ENCODE assay signal across 1 cellular context in the genomic region with DNA sequence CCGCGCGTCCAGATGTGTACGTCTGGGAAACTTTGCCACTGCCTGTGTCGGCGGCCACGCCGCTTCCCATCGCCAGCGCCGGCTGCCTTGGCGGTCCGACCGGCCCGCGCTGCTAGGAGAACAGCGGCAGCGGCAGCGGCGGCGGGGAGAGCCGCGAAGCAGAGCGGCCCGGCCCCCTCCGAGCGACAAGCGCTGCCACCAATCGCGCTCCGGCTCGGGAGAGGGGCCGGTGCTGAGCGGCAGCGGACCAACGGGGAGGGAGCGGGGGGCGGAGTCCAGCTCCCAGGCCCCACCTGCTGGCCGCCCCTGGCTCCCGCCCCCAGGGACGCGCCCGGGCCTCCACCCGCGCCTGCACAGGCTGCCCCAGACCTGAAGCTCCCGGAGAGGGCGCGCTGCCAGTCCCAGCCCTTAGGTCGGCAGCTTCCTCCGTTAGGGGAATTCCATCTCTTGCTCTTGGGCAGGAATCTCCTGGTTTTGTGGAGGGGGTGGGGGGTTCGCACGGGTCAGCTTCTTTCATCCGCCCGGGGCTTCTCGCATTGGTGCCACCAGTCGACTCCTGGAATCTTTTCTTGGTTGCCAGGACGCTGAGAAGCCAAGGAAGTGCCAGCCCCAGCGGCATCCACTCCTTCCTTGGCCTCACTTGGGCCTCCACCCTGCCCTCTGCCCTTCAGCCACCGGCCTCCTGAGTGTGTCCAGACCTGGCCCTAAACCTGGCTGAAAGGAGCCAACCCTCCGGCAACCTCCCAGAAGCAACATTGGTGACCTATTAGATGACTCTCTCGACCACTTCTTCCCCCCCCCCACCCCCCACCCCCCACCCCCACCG.
TF ChIP-seq lines count a peak whose summit lies in the region.

A gene (minus strand): TSS at position 125 of the 826 bp plus-strand sequence.

TF ChIP-seq in HepG2, 621 proteins besides CTCF, POLR2A, EP300 and RAD21 (continued from another document and continues in another):
- TF ChIP-seq, protein P1, sequence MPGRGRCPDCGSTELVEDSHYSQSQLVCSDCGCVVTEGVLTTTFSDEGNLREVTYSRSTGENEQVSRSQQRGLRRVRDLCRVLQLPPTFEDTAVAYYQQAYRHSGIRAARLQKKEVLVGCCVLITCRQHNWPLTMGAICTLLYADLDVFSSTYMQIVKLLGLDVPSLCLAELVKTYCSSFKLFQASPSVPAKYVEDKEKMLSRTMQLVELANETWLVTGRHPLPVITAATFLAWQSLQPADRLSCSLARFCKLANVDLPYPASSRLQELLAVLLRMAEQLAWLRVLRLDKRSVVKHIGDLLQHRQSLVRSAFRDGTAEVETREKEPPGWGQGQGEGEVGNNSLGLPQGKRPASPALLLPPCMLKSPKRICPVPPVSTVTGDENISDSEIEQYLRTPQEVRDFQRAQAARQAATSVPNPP (CRISPR knock-in tag; IDR thresholded peaks at IDR 0.05) = no peak
- TF ChIP-seq, protein P2, sequence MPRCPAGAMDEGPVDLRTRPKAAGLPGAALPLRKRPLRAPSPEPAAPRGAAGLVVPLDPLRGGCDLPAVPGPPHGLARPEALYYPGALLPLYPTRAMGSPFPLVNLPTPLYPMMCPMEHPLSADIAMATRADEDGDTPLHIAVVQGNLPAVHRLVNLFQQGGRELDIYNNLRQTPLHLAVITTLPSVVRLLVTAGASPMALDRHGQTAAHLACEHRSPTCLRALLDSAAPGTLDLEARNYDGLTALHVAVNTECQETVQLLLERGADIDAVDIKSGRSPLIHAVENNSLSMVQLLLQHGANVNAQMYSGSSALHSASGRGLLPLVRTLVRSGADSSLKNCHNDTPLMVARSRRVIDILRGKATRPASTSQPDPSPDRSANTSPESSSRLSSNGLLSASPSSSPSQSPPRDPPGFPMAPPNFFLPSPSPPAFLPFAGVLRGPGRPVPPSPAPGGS (CRISPR knock-in tag; IDR thresholded peaks at IDR 0.05) = peak; percentile 70; the same call in 1 of the 2 replicates
- TF ChIP-seq CBX1 (IDR thresholded peaks at IDR 0.05; ENCODE audit: low read depth) = no peak
- no peak for TF ChIP-seq ZNF207 (IDR thresholded peaks at IDR 0.05; ENCODE audit: borderline replicate concordance)
- TF ChIP-seq ZBTB7A (CRISPR knock-in tag; IDR thresholded peaks at IDR 0.05) = no peak
- TF ChIP-seq MZF1 (CRISPR knock-in tag; IDR thresholded peaks at IDR 0.05; ENCODE audit: borderline replicate concordance) = no peak
- TF ChIP-seq SP140L (CRISPR knock-in tag; IDR thresholded peaks at IDR 0.05; ENCODE audit: borderline replicate concordance) = no peak
- TF ChIP-seq, protein P3, sequence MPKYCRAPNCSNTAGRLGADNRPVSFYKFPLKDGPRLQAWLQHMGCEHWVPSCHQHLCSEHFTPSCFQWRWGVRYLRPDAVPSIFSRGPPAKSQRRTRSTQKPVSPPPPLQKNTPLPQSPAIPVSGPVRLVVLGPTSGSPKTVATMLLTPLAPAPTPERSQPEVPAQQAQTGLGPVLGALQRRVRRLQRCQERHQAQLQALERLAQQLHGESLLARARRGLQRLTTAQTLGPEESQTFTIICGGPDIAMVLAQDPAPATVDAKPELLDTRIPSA (CRISPR knock-in tag; IDR thresholded peaks at IDR 0.05; ENCODE audit: borderline replicate concordance) = no peak
- TF ChIP-seq ZNF10 (CRISPR knock-in tag; IDR thresholded peaks at IDR 0.05; ENCODE audit: borderline replicate concordance, low read depth) = no peak
- no peak for TF ChIP-seq HNF4G (IDR thresholded peaks at IDR 0.05; ENCODE audit: borderline replicate concordance, low read depth, low read length)
- TF ChIP-seq HNF4G (CRISPR knock-in tag; IDR thresholded peaks at IDR 0.05; ENCODE audit: borderline replicate concordance, low read depth) = no peak
- no peak for TF ChIP-seq ETV6 (CRISPR knock-in tag; conservative IDR thresholded peaks at IDR 0.05)
- TF ChIP-seq, protein P4, sequence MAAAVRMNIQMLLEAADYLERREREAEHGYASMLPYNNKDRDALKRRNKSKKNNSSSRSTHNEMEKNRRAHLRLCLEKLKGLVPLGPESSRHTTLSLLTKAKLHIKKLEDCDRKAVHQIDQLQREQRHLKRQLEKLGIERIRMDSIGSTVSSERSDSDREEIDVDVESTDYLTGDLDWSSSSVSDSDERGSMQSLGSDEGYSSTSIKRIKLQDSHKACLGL (CRISPR knock-in tag; IDR thresholded peaks at IDR 0.05) = 0 out of 2 replicates have a peak, but pooled peaks have one; percentile 42
- TF ChIP-seq ZBTB1 (CRISPR knock-in tag; IDR thresholded peaks at IDR 0.05; ENCODE audit: borderline replicate concordance) = no peak
- no peak for TF ChIP-seq ZIK1 (CRISPR knock-in tag; IDR thresholded peaks at IDR 0.05; ENCODE audit: borderline replicate concordance, low read depth)
- no peak for TF ChIP-seq SP1 (IDR thresholded peaks at IDR 0.05)
- TF ChIP-seq SP1 (CRISPR knock-in tag; IDR thresholded peaks at IDR 0.05) = peak; percentile 80
- no peak for TF ChIP-seq SETDB1 (CRISPR knock-in tag; IDR thresholded peaks at IDR 0.05; ENCODE audit: borderline replicate concordance)
- TF ChIP-seq, protein P5, sequence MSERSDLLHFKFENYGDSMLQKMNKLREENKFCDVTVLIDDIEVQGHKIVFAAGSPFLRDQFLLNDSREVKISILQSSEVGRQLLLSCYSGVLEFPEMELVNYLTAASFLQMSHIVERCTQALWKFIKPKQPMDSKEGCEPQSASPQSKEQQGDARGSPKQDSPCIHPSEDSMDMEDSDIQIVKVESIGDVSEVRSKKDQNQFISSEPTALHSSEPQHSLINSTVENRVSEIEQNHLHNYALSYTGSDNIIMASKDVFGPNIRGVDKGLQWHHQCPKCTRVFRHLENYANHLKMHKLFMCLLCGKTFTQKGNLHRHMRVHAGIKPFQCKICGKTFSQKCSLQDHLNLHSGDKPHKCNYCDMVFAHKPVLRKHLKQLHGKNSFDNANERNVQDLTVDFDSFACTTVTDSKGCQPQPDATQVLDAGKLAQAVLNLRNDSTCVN (CRISPR knock-in tag; IDR thresholded peaks at IDR 0.05; ENCODE audit: borderline replicate concordance) = no peak
- no peak for TF ChIP-seq MEIS2 (CRISPR knock-in tag; IDR thresholded peaks at IDR 0.05)
- no peak for TF ChIP-seq STAG1 (CRISPR knock-in tag; IDR thresholded peaks at IDR 0.05)
- TF ChIP-seq ZNF350 (CRISPR knock-in tag; IDR thresholded peaks at IDR 0.05; ENCODE audit: borderline replicate concordance, low read depth) = no peak
- TF ChIP-seq BHLHE40 (IDR thresholded peaks at IDR 0.05; ENCODE audit: low read length) = no peak
- TF ChIP-seq MTA3 (CRISPR knock-in tag; IDR thresholded peaks at IDR 0.05) = no peak
- TF ChIP-seq KLF13 (CRISPR knock-in tag; IDR thresholded peaks at IDR 0.05) = no peak
- TF ChIP-seq, protein P6, sequence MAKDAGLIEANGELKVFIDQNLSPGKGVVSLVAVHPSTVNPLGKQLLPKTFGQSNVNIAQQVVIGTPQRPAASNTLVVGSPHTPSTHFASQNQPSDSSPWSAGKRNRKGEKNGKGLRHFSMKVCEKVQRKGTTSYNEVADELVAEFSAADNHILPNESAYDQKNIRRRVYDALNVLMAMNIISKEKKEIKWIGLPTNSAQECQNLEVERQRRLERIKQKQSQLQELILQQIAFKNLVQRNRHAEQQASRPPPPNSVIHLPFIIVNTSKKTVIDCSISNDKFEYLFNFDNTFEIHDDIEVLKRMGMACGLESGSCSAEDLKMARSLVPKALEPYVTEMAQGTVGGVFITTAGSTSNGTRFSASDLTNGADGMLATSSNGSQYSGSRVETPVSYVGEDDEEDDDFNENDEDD (CRISPR knock-in tag; IDR thresholded peaks at IDR 0.05; ENCODE audit: borderline replicate concordance) = peak; percentile 52; the same call in 1 of the 2 replicates
- TF ChIP-seq, protein P7, sequence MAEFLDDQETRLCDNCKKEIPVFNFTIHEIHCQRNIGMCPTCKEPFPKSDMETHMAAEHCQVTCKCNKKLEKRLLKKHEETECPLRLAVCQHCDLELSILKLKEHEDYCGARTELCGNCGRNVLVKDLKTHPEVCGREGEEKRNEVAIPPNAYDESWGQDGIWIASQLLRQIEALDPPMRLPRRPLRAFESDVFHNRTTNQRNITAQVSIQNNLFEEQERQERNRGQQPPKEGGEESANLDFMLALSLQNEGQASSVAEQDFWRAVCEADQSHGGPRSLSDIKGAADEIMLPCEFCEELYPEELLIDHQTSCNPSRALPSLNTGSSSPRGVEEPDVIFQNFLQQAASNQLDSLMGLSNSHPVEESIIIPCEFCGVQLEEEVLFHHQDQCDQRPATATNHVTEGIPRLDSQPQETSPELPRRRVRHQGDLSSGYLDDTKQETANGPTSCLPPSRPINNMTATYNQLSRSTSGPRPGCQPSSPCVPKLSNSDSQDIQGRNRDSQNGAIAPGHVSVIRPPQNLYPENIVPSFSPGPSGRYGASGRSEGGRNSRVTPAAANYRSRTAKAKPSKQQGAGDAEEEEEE (CRISPR knock-in tag; IDR thresholded peaks at IDR 0.05; ENCODE audit: borderline replicate concordance) = no peak
- TF ChIP-seq, protein P8, sequence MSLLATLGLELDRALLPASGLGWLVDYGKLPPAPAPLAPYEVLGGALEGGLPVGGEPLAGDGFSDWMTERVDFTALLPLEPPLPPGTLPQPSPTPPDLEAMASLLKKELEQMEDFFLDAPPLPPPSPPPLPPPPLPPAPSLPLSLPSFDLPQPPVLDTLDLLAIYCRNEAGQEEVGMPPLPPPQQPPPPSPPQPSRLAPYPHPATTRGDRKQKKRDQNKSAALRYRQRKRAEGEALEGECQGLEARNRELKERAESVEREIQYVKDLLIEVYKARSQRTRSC (CRISPR knock-in tag; IDR thresholded peaks at IDR 0.05; ENCODE audit: low read depth) = no peak
- no peak for TF ChIP-seq KLF12 (CRISPR knock-in tag; IDR thresholded peaks at IDR 0.05; ENCODE audit: borderline replicate concordance)
- no peak for TF ChIP-seq ZZZ3 (CRISPR knock-in tag; IDR thresholded peaks at IDR 0.05; ENCODE audit: borderline replicate concordance)
- no peak for TF ChIP-seq NKX3-1 (CRISPR knock-in tag; IDR thresholded peaks at IDR 0.05)
- no peak for TF ChIP-seq NBN (conservative IDR thresholded peaks at IDR 0.05)
- peak; percentile 22 for TF ChIP-seq ZNF883 (CRISPR knock-in tag; IDR thresholded peaks at IDR 0.05; ENCODE audit: not compliant biosample characterization)
- no peak for TF ChIP-seq GPN1 (CRISPR knock-in tag; IDR thresholded peaks at IDR 0.05; ENCODE audit: borderline replicate concordance)
- no peak for TF ChIP-seq ZNF556 (CRISPR knock-in tag; IDR thresholded peaks at IDR 0.05; ENCODE audit: borderline replicate concordance)
- TF ChIP-seq, protein P9, sequence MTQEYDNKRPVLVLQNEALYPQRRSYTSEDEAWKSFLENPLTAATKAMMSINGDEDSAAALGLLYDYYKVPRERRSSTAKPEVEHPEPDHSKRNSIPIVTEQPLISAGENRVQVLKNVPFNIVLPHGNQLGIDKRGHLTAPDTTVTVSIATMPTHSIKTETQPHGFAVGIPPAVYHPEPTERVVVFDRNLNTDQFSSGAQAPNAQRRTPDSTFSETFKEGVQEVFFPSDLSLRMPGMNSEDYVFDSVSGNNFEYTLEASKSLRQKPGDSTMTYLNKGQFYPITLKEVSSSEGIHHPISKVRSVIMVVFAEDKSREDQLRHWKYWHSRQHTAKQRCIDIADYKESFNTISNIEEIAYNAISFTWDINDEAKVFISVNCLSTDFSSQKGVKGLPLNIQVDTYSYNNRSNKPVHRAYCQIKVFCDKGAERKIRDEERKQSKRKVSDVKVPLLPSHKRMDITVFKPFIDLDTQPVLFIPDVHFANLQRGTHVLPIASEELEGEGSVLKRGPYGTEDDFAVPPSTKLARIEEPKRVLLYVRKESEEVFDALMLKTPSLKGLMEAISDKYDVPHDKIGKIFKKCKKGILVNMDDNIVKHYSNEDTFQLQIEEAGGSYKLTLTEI (CRISPR knock-in tag; conservative IDR thresholded peaks at IDR 0.05) = no peak
- TF ChIP-seq ZMYM4 (CRISPR knock-in tag; IDR thresholded peaks at IDR 0.05) = peak; percentile 55; the same call in 1 of the 2 replicates
- TF ChIP-seq ZNF839 (CRISPR knock-in tag; IDR thresholded peaks at IDR 0.05; ENCODE audit: borderline replicate concordance) = no peak
- TF ChIP-seq, protein P10, sequence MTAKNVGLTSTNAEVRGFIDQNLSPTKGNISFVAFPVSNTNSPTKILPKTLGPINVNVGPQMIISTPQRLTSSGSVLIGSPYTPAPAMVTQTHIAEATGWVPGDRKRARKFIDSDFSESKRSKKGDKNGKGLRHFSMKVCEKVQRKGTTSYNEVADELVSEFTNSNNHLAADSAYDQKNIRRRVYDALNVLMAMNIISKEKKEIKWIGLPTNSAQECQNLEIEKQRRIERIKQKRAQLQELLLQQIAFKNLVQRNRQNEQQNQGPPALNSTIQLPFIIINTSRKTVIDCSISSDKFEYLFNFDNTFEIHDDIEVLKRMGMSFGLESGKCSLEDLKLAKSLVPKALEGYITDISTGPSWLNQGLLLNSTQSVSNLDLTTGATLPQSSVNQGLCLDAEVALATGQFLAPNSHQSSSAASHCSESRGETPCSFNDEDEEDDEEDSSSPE (CRISPR knock-in tag; IDR thresholded peaks at IDR 0.05) = peak; percentile 55; the same call in 1 of the 2 replicates
- TF ChIP-seq CENPT (CRISPR knock-in tag; IDR thresholded peaks at IDR 0.05; ENCODE audit: low read depth) = no peak
- TF ChIP-seq ZBTB42 (CRISPR knock-in tag; IDR thresholded peaks at IDR 0.05) = no peak
- TF ChIP-seq ARNTL (CRISPR knock-in tag; IDR thresholded peaks at IDR 0.05) = no peak
- TF ChIP-seq ZNF777 (CRISPR knock-in tag; IDR thresholded peaks at IDR 0.05) = no peak
- TF ChIP-seq PRMT3 (CRISPR knock-in tag; IDR thresholded peaks at IDR 0.05; ENCODE audit: borderline replicate concordance, low read depth) = no peak
- TF ChIP-seq JUND (CRISPR knock-in tag; IDR thresholded peaks at IDR 0.05) = no peak
- no peak for TF ChIP-seq FOXA1 (IDR thresholded peaks at IDR 0.05)
- TF ChIP-seq FOXA1 (CRISPR knock-in tag; IDR thresholded peaks at IDR 0.05) = no peak
- no peak for TF ChIP-seq ZNF20 (CRISPR knock-in tag; IDR thresholded peaks at IDR 0.05)
- TF ChIP-seq, protein P11, sequence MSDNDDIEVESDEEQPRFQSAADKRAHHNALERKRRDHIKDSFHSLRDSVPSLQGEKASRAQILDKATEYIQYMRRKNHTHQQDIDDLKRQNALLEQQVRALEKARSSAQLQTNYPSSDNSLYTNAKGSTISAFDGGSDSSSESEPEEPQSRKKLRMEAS (IDR thresholded peaks at IDR 0.05) = peak; percentile 35
- no peak for TF ChIP-seq TCF7L2 (IDR thresholded peaks at IDR 0.05; ENCODE audit: low read depth, low read length)
- no peak for TF ChIP-seq MED8 (CRISPR knock-in tag; IDR thresholded peaks at IDR 0.05; ENCODE audit: insufficient replicate concordance)
- no peak for TF ChIP-seq STAT5B (CRISPR knock-in tag; IDR thresholded peaks at IDR 0.05)
- no peak for TF ChIP-seq ZNF546 (CRISPR knock-in tag; conservative IDR thresholded peaks at IDR 0.05)
